In genomic region chr1:221089803-221090202, GRCh38 we compare ENCODE assay signal across 21 cellular contexts.
"Had no signal": no experiment of that assay in that cellular context is flagged by ENCODE, and none has a peak within 500 bp of the region (broad histone marks: within the 10 kb centered on the region; RNA-seq: fewer than 3 reads in every experiment).

No MANE protein-coding gene starts in this region.

- FAIRE-seq: small intestine had no signal

- H3K79me2 ChIP-seq: hepatocyte had no signal

- H3K9me3 ChIP-seq: ascending aorta, left lung, mucosa of descending colon, neutrophil, right atrium auricular region, transverse colon had no signal

- H3K36me3 Mint-ChIP-seq: natural killer cell, T-cell had no signal

- H3K27me3 Mint-ChIP-seq: activated CD4-positive, alpha-beta T cell treated with anti-CD3 and anti-CD28 coated beads, Interleukin-2, amount 10 ng/mL, durations not matched to agents 7 days and 5 days; T-cell had no signal

- DNase-seq: activated CD4-positive, alpha-beta T cell treated with anti-CD3 and anti-CD28 coated beads, Interleukin-2, amount 10 ng/mL, durations not matched to agents 7 days and 5 days; activated CD8-positive, alpha-beta memory T cell treated with anti-CD3 and anti-CD28 coated beads for 24 hours; activated naive CD4-positive, alpha-beta T cell treated with Interleukin-2 at 50 U/mL for 16 hours; dorsolateral prefrontal cortex; endodermal cell; erythroblast; islet precursor cell; left lung; mammary epithelial cell; mucosa of descending colon; natural killer cell; small intestine; stimulated activated naive CD8-positive, alpha-beta T cell treated with anti-CD3 and anti-CD28 coated beads, Interleukin-15, Interleukin-2, amounts not matched to agents 100 U/mL and 50 U/mL, for 24 hours; T-cell; T-helper 9 cell; transverse colon had no signal

- H3K4me1 Mint-ChIP-seq: activated CD4-positive, alpha-beta T cell treated with anti-CD3 and anti-CD28 coated beads, Interleukin-2, amount 10 ng/mL, durations not matched to agents 7 days and 5 days; natural killer cell; T-cell had no signal

- H3K27ac ChIP-seq: ascending aorta, cardiac muscle cell, dorsolateral prefrontal cortex, hepatocyte, left lung, neutrophil, right atrium auricular region, transverse colon had no signal

- H3K4me3 ChIP-seq: ascending aorta, cardiac muscle cell, dorsolateral prefrontal cortex, hepatocyte, left lung, mucosa of descending colon, right atrium auricular region, transverse colon had no signal

- ATAC-seq: left lung; mucosa of descending colon; natural killer cell; stimulated activated naive CD8-positive, alpha-beta T cell treated with anti-CD3 and anti-CD28 coated beads, Interleukin-15, Interleukin-2, amounts not matched to agents 100 U/mL and 50 U/mL, for 24 hours; T-cell had no signal

- H2AFZ ChIP-seq: hepatocyte had no signal

- H3K27ac Mint-ChIP-seq: activated CD4-positive, alpha-beta T cell treated with anti-CD3 and anti-CD28 coated beads, Interleukin-2, amount 10 ng/mL, durations not matched to agents 7 days and 5 days; endodermal cell; natural killer cell; T-cell had no signal

- H3K4me2 ChIP-seq: hepatocyte had no signal

- H3K4me3 Mint-ChIP-seq: activated CD4-positive, alpha-beta T cell treated with anti-CD3 and anti-CD28 coated beads, Interleukin-2, amount 10 ng/mL, durations not matched to agents 7 days and 5 days; endodermal cell; natural killer cell; T-cell had no signal

- H3K9me3 Mint-ChIP-seq: activated CD4-positive, alpha-beta T cell treated with anti-CD3 and anti-CD28 coated beads, Interleukin-2, amount 10 ng/mL, durations not matched to agents 7 days and 5 days; endodermal cell; natural killer cell; T-cell had no signal

- H3K4me1 ChIP-seq: ascending aorta, right atrium auricular region had no signal

- H3K36me3 ChIP-seq: ascending aorta, cardiac muscle cell, left lung, neutrophil, right atrium auricular region, transverse colon had no signal

- H3K27me3 ChIP-seq: ascending aorta, cardiac muscle cell, hepatocyte, left lung, neutrophil, right atrium auricular region, transverse colon had no signal
